In genomic region chr6:168265827-168266815, GRCh38 we compare ENCODE assay signal across 22 cellular contexts. TPM values are rescaled to one million over a fixed set of nuclear protein-coding genes. Genes with fewer than 3 reads are reported as not detected.
DNase-seq lines count a peak whose midpoint lies in the region; ATAC-seq and TF ChIP-seq lines count a peak whose summit lies in the region.
"Had no signal": no experiment of that assay in that cellular context is flagged by ENCODE, and none has a peak within 500 bp of the region (broad histone marks: within the 10 kb centered on the region; RNA-seq: fewer than 3 reads in every experiment).

No MANE protein-coding gene starts in this region.

- H3K27me3 Mint-ChIP-seq in Caco-2 (ENCODE audit: insufficient read depth, unreplicated experiment): no peaks in the 10 kb centered on the region
- H3K27me3 Mint-ChIP-seq in stimulated activated memory B cell treated with anti-CD40 and anti-IgM and Interleukin-4, amounts not matched to agents 10 μg/mL and 1 μg/mL and 100 μg/mL, for 72 hours: no peaks in the 10 kb centered on the region
- H3K27me3 Mint-ChIP-seq: CD4-positive, alpha-beta T cell had no signal

- DNase-seq in Caco-2: no peak
- peak; percentile 79 for DNase-seq in HuH-7.5 (ENCODE audit: low spot score)
- no peak for DNase-seq in left lobe of liver (ENCODE audit: low spot score)
- peak; percentile 14 for DNase-seq in mesenteric fat pad (ENCODE audit: low spot score)
- no peak for DNase-seq in MG63
- DNase-seq in ovary: no peak
- no peak for DNase-seq in NK-92 (lab: John Stamatoyannopoulos, UW; ENCODE audit: unreplicated experiment)
- DNase-seq: AML-193; Calu3; CD4-positive, alpha-beta T cell; DMS79 treated with DMSO at 0.1 percent for 48 hours; GOT3 had no signal

- TF ChIP-seq POLR2A in ovary (IDR thresholded peaks at IDR 0.05): no peak

- POLR2A ChIA-PET in Caco-2 (lab: Charles Lee): interaction anchor here (1.3 kb wide), 1 partner anchor 9 kb away, joined by 6 read pairs; no protein-coding TSS in a partner anchor

- peak overlapping the region; percentile 3 for H3K27ac Mint-ChIP-seq in Caco-2 (ENCODE audit: unreplicated experiment)
- no peak overlapping the region for H3K27ac Mint-ChIP-seq in stimulated activated memory B cell treated with anti-CD40 and anti-IgM and Interleukin-4, amounts not matched to agents 10 μg/mL and 1 μg/mL and 100 μg/mL, for 72 hours
- H3K27ac Mint-ChIP-seq: CD4-positive, alpha-beta T cell had no signal

- H3K4me3 ChIP-seq in Caco-2 (ENCODE audit: low read depth, low read length): no peak overlapping the region
- H3K4me3 ChIP-seq in MG63: no peak overlapping the region
- no peak overlapping the region for H3K4me3 ChIP-seq in ovary
- H3K4me3 ChIP-seq: A549, GM12878, HAP-1 had no signal

- H3K9me3 ChIP-seq in Caco-2: no peaks in the 10 kb centered on the region
- no peaks in the 10 kb centered on the region for H3K9me3 ChIP-seq in MG63
- no peaks in the 10 kb centered on the region for H3K9me3 ChIP-seq in ovary
- H3K9me3 ChIP-seq: A549, HAP-1 had no signal

- H3K4me1 Mint-ChIP-seq in Caco-2 (ENCODE audit: low read depth, unreplicated experiment): peaks cover 30% of the 10 kb centered on the region
- no peaks in the 10 kb centered on the region for H3K4me1 Mint-ChIP-seq in stimulated activated memory B cell treated with anti-CD40 and anti-IgM and Interleukin-4, amounts not matched to agents 10 μg/mL and 1 μg/mL and 100 μg/mL, for 72 hours

- CTCF ChIA-PET in Caco-2 (lab: Charles Lee): interaction anchor here (1.0 kb wide), 1 partner anchor 47 kb away, joined by 3 read pairs; no protein-coding TSS in a partner anchor

- intact Hi-C loops in Caco-2 (cut with micrococcal nuclease; ENCODE audit: unreplicated experiment): loop anchor here (1.0 to 2.0 kb wide), 3 partner anchors 8 to 91 kb away; no protein-coding TSS in a partner anchor
- intact Hi-C loops in ovary (cut with DNase I): loop anchor here in 1 of 4 donors (10.0 kb wide), 1 partner anchor 399 kb away; no protein-coding TSS in a partner anchor

- H3K9me3 Mint-ChIP-seq in Caco-2 (ENCODE audit: unreplicated experiment): no peaks in the 10 kb centered on the region
- H3K9me3 Mint-ChIP-seq in stimulated activated memory B cell treated with anti-CD40 and anti-IgM and Interleukin-4, amounts not matched to agents 10 μg/mL and 1 μg/mL and 100 μg/mL, for 72 hours: peaks cover 10% of the 10 kb centered on the region
- H3K9me3 Mint-ChIP-seq: CD4-positive, alpha-beta T cell had no signal

- H3K36me3 ChIP-seq in Caco-2 (ENCODE audit: control insufficient read depth, insufficient read depth, low read length): no peaks in the 10 kb centered on the region
- no peaks in the 10 kb centered on the region for H3K36me3 ChIP-seq in MG63
- H3K36me3 ChIP-seq in ovary: no peaks in the 10 kb centered on the region
- H3K36me3 ChIP-seq: HAP-1 had no signal

- H3K4me1 ChIP-seq in Caco-2: peaks cover 51% of the 10 kb centered on the region
- peaks cover 2% of the 10 kb centered on the region for H3K4me1 ChIP-seq in ovary (ENCODE audit: insufficient read depth)
- H3K4me1 ChIP-seq: HAP-1 had no signal

- H3K4me3 Mint-ChIP-seq in Caco-2 (ENCODE audit: unreplicated experiment): no peak overlapping the region
- no peak overlapping the region for H3K4me3 Mint-ChIP-seq in stimulated activated memory B cell treated with anti-CD40 and anti-IgM and Interleukin-4, amounts not matched to agents 10 μg/mL and 1 μg/mL and 100 μg/mL, for 72 hours
- H3K4me3 Mint-ChIP-seq: CD4-positive, alpha-beta T cell had no signal

- H3K27me3 ChIP-seq in Caco-2 (replicated peaks; ENCODE audit: control insufficient read depth, insufficient read depth, low read length): no peaks in the 10 kb centered on the region
- H3K27me3 ChIP-seq in MG63: no peaks in the 10 kb centered on the region
- no peaks in the 10 kb centered on the region for H3K27me3 ChIP-seq in ovary

- ATAC-seq in left lobe of liver: peak; percentile 27
- ATAC-seq in stimulated activated memory B cell treated with anti-CD40 and anti-IgM and Interleukin-4, amounts not matched to agents 10 μg/mL and 1 μg/mL and 100 μg/mL, for 72 hours: no peak
- ATAC-seq: A549, GM12878 had no signal

- no peak for TF ChIP-seq CTCF in Caco-2 (IDR thresholded peaks at IDR 0.05; ENCODE audit: insufficient read depth in 1 of 2, low read depth in 1 of 2, low read length in 1 of 2, severe bottlenecking in 1 of 2, unreplicated experiment in 1 of 2)
- no peak for TF ChIP-seq CTCF in ovary (IDR thresholded peaks at IDR 0.05)

- WGBS in ovary, 3 donors: 87 to 89% (median 89%) methylated on average over 15 of the region's 15 CpGs

- TF ChIP-seq EP300 in ovary (IDR thresholded peaks at IDR 0.05): no peak

- H3K36me3 Mint-ChIP-seq in Caco-2 (ENCODE audit: insufficient read depth, unreplicated experiment): peaks cover 18% of the 10 kb centered on the region
- no peaks in the 10 kb centered on the region for H3K36me3 Mint-ChIP-seq in stimulated activated memory B cell treated with anti-CD40 and anti-IgM and Interleukin-4, amounts not matched to agents 10 μg/mL and 1 μg/mL and 100 μg/mL, for 72 hours

- H3K27ac ChIP-seq in ovary: no peak overlapping the region
- H3K27ac ChIP-seq: 22Rv1, C4-2B, HL-60 had no signal

- BruUV-seq in Caco-2 (replicated peaks; lab: Mats Ljungman, UMichigan): no TSS peak

RNA-seq across cellular contexts. Expression of gene DACT2, which starts 53.5 kb away (rescaled TPM):
- total RNA-seq in Caco-2 (2022) (18.6 and 21.1 TPM in 2 replicates), left lobe of liver (1.5 TPM), mesenteric fat pad (0.48 TPM), ovary (1 to 10 TPM in 3 of 7 donors, under 1 TPM in 2, not detected in 2; 0.17 to 4.4 (median 1.3) TPM)
- total RNA-seq in MG63 (2014; rRNA removed; shearing (Covaris generic); ENCODE audit: low replicate concordance): not detected in 2 replicates
- polyA plus RNA-seq in ovary: under 1 TPM; 0.17 to 0.27 TPM
- total RNA-seq: Calu3; CD4-positive, alpha-beta T cell; G401; GM12878; HT1080 had no signal
- polyA plus RNA-seq: BJ, GM12878 had no signal

Comparison
In these comparisons a context has a peak if more than half of its experiments do, and no peak if none do; other contexts are left out.
1. DNase-seq: peak in HuH-7.5 (single experiment) and mesenteric fat pad (single experiment); none in Caco-2 (0 of 2), left lobe of liver (single experiment), MG63 (single experiment), ovary (0 of 5) and NK-92 (single experiment).